11 cellular contexts compared by ENCODE assay signal in genomic region chr1:227225715-227226346, GRCh38.
A peak's percentile ranks its signal among the peaks of the same experiment; 100 is the strongest.
DNase-seq lines count a peak whose midpoint lies in the region; ATAC-seq and TF ChIP-seq lines count a peak whose summit lies in the region.
"Had no signal": no experiment of that assay in that cellular context is flagged by ENCODE, and none has a peak within 500 bp of the region (broad histone marks: within the 10 kb centered on the region; RNA-seq: fewer than 3 reads in every experiment).

No MANE protein-coding gene starts in this region.

- no peak for TF ChIP-seq CTCF in AG10803 (conservative IDR thresholded peaks at IDR 0.05; ENCODE audit: low read length)
- no peak for TF ChIP-seq CTCF in transverse colon (IDR thresholded peaks at IDR 0.05)

- peak; percentile 47 for DNase-seq in AG10803 (ENCODE audit: low read depth)
- DNase-seq in LHCN-M2 (ENCODE audit: low read depth) = peak; percentile 80
- DNase-seq in amniotic stem cell (lab: John Stamatoyannopoulos, UW) = peak; percentile 67
- DNase-seq in kidney glomerular epithelial cell (lab: John Stamatoyannopoulos, UW) = peak; percentile 54
- no peak for DNase-seq in activated naive CD4-positive, alpha-beta T cell treated with Interleukin-2 at 50 U/mL for 16 hours
- DNase-seq in NCI-H2081 treated with DMSO at 0.1 percent for 48 hours (lab: John Stamatoyannopoulos, UW) = no peak
- no peak for DNase-seq in transverse colon
- DNase-seq: dorsolateral prefrontal cortex, immature natural killer cell, psoas muscle had no signal

- no peak for TF ChIP-seq EP300 in transverse colon (IDR thresholded peaks at IDR 0.05; ENCODE audit: low read depth)

- H3K4me3 ChIP-seq in AG10803 (ENCODE audit: low read length) = no peak overlapping the region
- H3K4me3 ChIP-seq in transverse colon = no peak overlapping the region
- H3K4me3 ChIP-seq: dorsolateral prefrontal cortex, psoas muscle had no signal

- H3K27me3 ChIP-seq in transverse colon = no peaks in the 10 kb centered on the region
- H3K27me3 ChIP-seq: dorsolateral prefrontal cortex had no signal

- H3K27ac ChIP-seq in transverse colon = no peak overlapping the region
- H3K27ac ChIP-seq: psoas muscle had no signal

- no peak for ATAC-seq in HG02759 (IDR thresholded peaks at IDR 0.05; ENCODE audit: unreplicated experiment)
- ATAC-seq: psoas muscle had no signal

- H3K4me1 ChIP-seq in transverse colon = peaks cover 0 to 28% (median 6%) of the 10 kb centered on the region in 4 donors

- WGBS in transverse colon (ENCODE audit: low coverage in 1 of 2), 2 donors = 58% methylated on average over 2 of the region's 2 CpGs; no CpG with 5 or more reads in 1 of the 2 donors

- intact Hi-C loops in transverse colon (cut with DNase I; ENCODE audit: low total_unique reads) = no loop called here

- no peak for TF ChIP-seq POLR2A in transverse colon (IDR thresholded peaks at IDR 0.05)

- H3K9me3 ChIP-seq in transverse colon = no peaks in the 10 kb centered on the region
- H3K9me3 ChIP-seq: psoas muscle had no signal

- H3K36me3 ChIP-seq in transverse colon = no peaks in the 10 kb centered on the region

- in situ Hi-C loops in transverse colon (cut with MboI; ENCODE audit: low pct_ligation_motif_present in 1 of 4, low pct_unique_long_range_greater_than_20kb in 1 of 4, low sequenced_read_pairs in 3 of 4) = loop anchor here (25.0 kb wide), 1 partner anchor 211 kb away; no protein-coding TSS in a partner anchor

Comparison
In these comparisons a context has a peak if more than half of its experiments do, and no peak if none do; other contexts are left out.
1. DNase-seq: peak in AG10803 (single experiment), LHCN-M2 (single experiment), amniotic stem cell (single experiment) and kidney glomerular epithelial cell (single experiment); none in activated naive CD4-positive, alpha-beta T cell treated with Interleukin-2 at 50 U/mL for 16 hours (single experiment), NCI-H2081 treated with DMSO at 0.1 percent for 48 hours (single experiment) and transverse colon (single experiment).